ENCODE assay signal across 22 cellular contexts in genomic region chr6:43257746-43258145, GRCh38. TPM values are rescaled to one million over a fixed set of nuclear protein-coding genes. Genes with fewer than 3 reads are reported as not detected.
"Had no signal": no experiment of that assay in that cellular context is flagged by ENCODE, and none has a peak within 500 bp of the region (broad histone marks: within the 10 kb centered on the region; RNA-seq: fewer than 3 reads in every experiment).

No MANE protein-coding gene starts in this region.

- H3K27ac ChIP-seq: colonic mucosa, esophagus squamous epithelium, left ventricle myocardium inferior, right atrium auricular region had no signal

- H3K9me3 ChIP-seq: colonic mucosa, esophagus squamous epithelium, left ventricle myocardium inferior, right atrium auricular region had no signal

- H3K4me3 Mint-ChIP-seq: activated CD4-positive, alpha-beta memory T cell treated with anti-CD3 and anti-CD28 coated beads, Interleukin-2, amount 10 ng/mL, durations not matched to agents 7 days and 5 days; activated naive CD8-positive, alpha-beta T cell; activated T-cell treated with anti-CD3 and anti-CD28 coated beads, Interleukin-2, amount 50 U/mL, for 4 hours; brain; naive thymus-derived CD8-positive, alpha-beta T cell; type B pancreatic cell had no signal

- ATAC-seq: naive thymus-derived CD8-positive, alpha-beta T cell had no signal

- H3K9me3 Mint-ChIP-seq: activated CD4-positive, alpha-beta memory T cell treated with anti-CD3 and anti-CD28 coated beads, Interleukin-2, amount 10 ng/mL, durations not matched to agents 7 days and 5 days; activated T-cell treated with anti-CD3 and anti-CD28 coated beads, Interleukin-2, amount 50 U/mL, for 4 hours; brain; naive thymus-derived CD8-positive, alpha-beta T cell; stimulated activated naive CD8-positive, alpha-beta T cell treated with anti-CD3 and anti-CD28 coated beads, Interleukin-15, amount 100 ng/mL, for 72 hours; type B pancreatic cell had no signal

- H3K27ac Mint-ChIP-seq: brain, type B pancreatic cell had no signal

- H3K27me3 ChIP-seq: colonic mucosa, right atrium auricular region had no signal

- H3K4me1 ChIP-seq: colonic mucosa had no signal

- H3K4me1 Mint-ChIP-seq: brain had no signal

- H3K36me3 ChIP-seq: colonic mucosa, esophagus squamous epithelium, left ventricle myocardium inferior, right atrium auricular region had no signal

- H3K4me3 ChIP-seq: colonic mucosa, esophagus squamous epithelium, left ventricle myocardium inferior, right atrium auricular region had no signal

- DNase-seq: activated CD4-positive, alpha-beta memory T cell treated with anti-CD3 and anti-CD28 coated beads, Interleukin-2, amount 10 ng/mL, durations not matched to agents 7 days and 5 days; activated gamma-delta T cell treated with Interleukin-2 at 50 U/mL for 16 hours; activated T-cell treated with anti-CD3 and anti-CD28 coated beads, Interleukin-2, amount 50 U/mL, for 4 hours; central memory CD4-positive, alpha-beta T cell; colonic mucosa; esophagus squamous epithelium; glutamatergic neuron; hypothalamus; left ventricle myocardium inferior; stimulated activated CD4-positive, alpha-beta T cell treated with anti-CD3 and anti-CD28 coated beads, Interleukin-4, amount 100 ng/mL, for 1 hour; stimulated activated naive CD8-positive, alpha-beta T cell treated with anti-CD3 and anti-CD28 coated beads, Interleukin-15, amount 100 ng/mL, for 72 hours; T1000 had no signal

- FAIRE-seq: endothelial cell of umbilical vein had no signal

- H3K36me3 Mint-ChIP-seq: activated naive CD8-positive, alpha-beta T cell; naive thymus-derived CD8-positive, alpha-beta T cell; type B pancreatic cell had no signal

RNA-seq across cellular contexts. Expression of gene TTBK1, which starts 14.5 kb away (rescaled TPM):
- total RNA-seq: endothelial cell of umbilical vein; fibroblast of villous mesenchyme; naive thymus-derived CD8-positive, alpha-beta T cell; skeletal muscle tissue had no signal
- polyA plus RNA-seq: naive thymus-derived CD8-positive, alpha-beta T cell had no signal

RNA-seq across cellular contexts. Expression of gene SLC22A7, which starts 40.3 kb away (rescaled TPM):
- total RNA-seq: activated CD4-positive, alpha-beta memory T cell treated with anti-CD3 and anti-CD28 coated beads, Interleukin-2, amount 10 ng/mL, durations not matched to agents 7 days and 5 days; activated T-cell treated with anti-CD3 and anti-CD28 coated beads, Interleukin-2, amount 50 U/mL, for 4 hours; colonic mucosa; endothelial cell of umbilical vein; esophagus squamous epithelium; fibroblast of villous mesenchyme; kidney epithelial cell; left ventricle myocardium inferior; naive thymus-derived CD8-positive, alpha-beta T cell; posterior vena cava; right atrium auricular region; skeletal muscle tissue had no signal
- polyA plus RNA-seq: endothelial cell of umbilical vein; naive thymus-derived CD8-positive, alpha-beta T cell had no signal

RNA-seq across cellular contexts. Expression of gene CRIP3, which starts 50.9 kb away (rescaled TPM):
- total RNA-seq: endothelial cell of umbilical vein, fibroblast of villous mesenchyme had no signal
- polyA plus RNA-seq: endothelial cell of umbilical vein; naive thymus-derived CD8-positive, alpha-beta T cell had no signal
